ENCODE assay signal across 8 cellular contexts in the genomic region with DNA sequence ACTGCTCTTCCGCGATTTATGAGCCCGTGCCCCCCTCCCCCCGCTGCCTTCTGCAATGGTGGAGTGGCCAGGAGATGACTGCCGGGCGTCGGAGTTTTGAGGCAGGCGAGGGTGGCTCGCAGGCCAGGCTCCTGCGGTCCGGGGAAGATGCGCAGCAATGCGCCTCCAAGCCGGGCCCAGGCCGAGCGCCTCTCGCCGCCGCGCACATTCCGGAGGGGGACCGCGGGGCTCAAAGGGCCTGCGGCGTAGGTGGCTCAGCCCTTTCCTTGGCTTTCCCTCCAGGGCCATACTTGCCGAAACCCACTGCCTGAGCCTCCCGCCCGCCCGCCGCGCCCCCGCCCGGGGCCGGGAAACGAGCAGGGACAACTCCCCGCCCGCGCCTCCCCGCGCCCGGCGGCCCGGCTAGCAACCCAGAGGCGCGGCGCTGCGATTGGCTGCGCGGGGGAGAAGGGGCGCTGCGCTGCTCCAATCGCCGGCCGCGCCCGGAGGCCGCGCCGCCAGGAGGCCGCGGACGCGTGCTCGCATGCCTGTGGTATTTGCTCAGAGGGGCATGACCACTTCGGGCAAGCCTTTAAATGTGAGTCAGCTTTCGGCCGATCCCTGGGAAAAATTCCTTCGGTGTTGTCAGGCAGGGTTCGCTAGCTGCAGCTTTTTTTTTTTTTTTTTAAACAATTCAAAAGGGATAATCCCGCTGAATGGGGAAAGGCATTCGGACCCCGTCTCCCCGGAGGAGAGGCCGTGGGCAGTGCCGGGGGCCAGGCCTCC.
DNase-seq lines count a peak whose midpoint lies in the region; ATAC-seq and TF ChIP-seq lines count a peak whose summit lies in the region.

No MANE protein-coding gene starts in this region.

- no peaks in the 10 kb centered on the region for H3K9me3 Mint-ChIP-seq in activated T-cell treated with anti-CD3 and anti-CD28 coated beads, Interleukin-2, amount 50 U/mL, for 72 hours

- no peaks in the 10 kb centered on the region for H3K36me3 ChIP-seq in HCT116 (ENCODE audit: control insufficient read depth in 1 of 2, insufficient read depth in 2 of 2, low read length in 2 of 2)
- no peaks in the 10 kb centered on the region for H3K36me3 ChIP-seq in esophagus muscularis mucosa
- no peaks in the 10 kb centered on the region for H3K36me3 ChIP-seq in mucosa of stomach (ENCODE audit: control insufficient read depth, insufficient read depth, low read length)

- RAD21 ChIA-PET in HCT116 (lab: Charles Lee; ENCODE audit: low non-redundant PET in 1 of 2, low total read pairs in 2 of 2, uncharacterized antibody in 2 of 2, unreplicated experiment in 2 of 2): interaction anchor here (0.5 to 1.1 kb wide), 3 partner anchors 142 to 246 kb away, joined by 3 to 5 read pairs (median 4); no protein-coding TSS in a partner anchor

- H3K4me3 ChIP-seq in HCT116 (replicated peaks in 1 of 2; ENCODE audit: low read depth in 1 of 2, low read length in 2 of 2) (peak overlapping the region; percentile 11 to 35), esophagus muscularis mucosa (peak overlapping the region; percentile 60 to 66 (median 63)), mucosa of stomach (ENCODE audit: low read length) (no peak overlapping the region)

- H3K9me3 ChIP-seq in HCT116 (ENCODE audit: control insufficient read depth in 1 of 2, insufficient read depth in 1 of 2, low read depth in 1 of 2, low read length in 2 of 2) (no peaks in the 10 kb centered on the region), esophagus muscularis mucosa (no peaks in the 10 kb centered on the region), mucosa of stomach (ENCODE audit: control insufficient read depth, low read length) (no peaks in the 10 kb centered on the region)

- peak overlapping the region; percentile 74 to 78 for H3K4me3 Mint-ChIP-seq in activated T-cell treated with anti-CD3 and anti-CD28 coated beads, Interleukin-2, amount 50 U/mL, for 72 hours

- no peak for TF ChIP-seq RAD21 in HCT116 (IDR thresholded peaks at IDR 0.05; ENCODE audit: low read depth)

- intact Hi-C loops in HCT116 (cut with micrococcal nuclease) (no loop called here), esophagus muscularis mucosa (cut with DNase I) (loop anchor here (2.0 kb wide), 1 partner anchor 246 kb away; no protein-coding TSS in a partner anchor)

- H3K4me1 Mint-ChIP-seq in activated T-cell treated with anti-CD3 and anti-CD28 coated beads, Interleukin-2, amount 50 U/mL, for 72 hours (ENCODE audit: low read depth): peaks cover 44% of the 10 kb centered on the region

- H3K27me3 ChIP-seq in HCT116 (ENCODE audit: insufficient read depth, low read length): peaks cover 47% of the 10 kb centered on the region
- no peaks in the 10 kb centered on the region for H3K27me3 ChIP-seq in esophagus muscularis mucosa
- no peaks in the 10 kb centered on the region for H3K27me3 ChIP-seq in mucosa of stomach (ENCODE audit: control insufficient read depth, insufficient read depth, low read length)

- no peak for TF ChIP-seq CTCF in HCT116 (IDR thresholded peaks at IDR 0.05 in 2 of 3, conservative IDR thresholded peaks at IDR 0.05 in 1 of 3; ENCODE audit: borderline replicate concordance in 1 of 3, insufficient read depth in 1 of 3, low read depth in 2 of 3, low read length in 2 of 3)
- no peak for TF ChIP-seq CTCF in esophagus muscularis mucosa (IDR thresholded peaks at IDR 0.05)

- no peak for TF ChIP-seq EP300 in esophagus muscularis mucosa (IDR thresholded peaks at IDR 0.05)

- no peaks in the 10 kb centered on the region for H3K27me3 Mint-ChIP-seq in activated T-cell treated with anti-CD3 and anti-CD28 coated beads, Interleukin-2, amount 50 U/mL, for 72 hours (ENCODE audit: low read depth)

- DNase-seq in DMS 273 treated with DMSO at 0.1 percent for 48 hours (lab: John Stamatoyannopoulos, UW): peak; percentile 15
- peak; percentile 86 for DNase-seq in HCT116 (ENCODE audit: low read depth, low spot score)
- peak; percentile 6 for DNase-seq in NCI-H524 treated with DMSO at 0.1 percent for 48 hours (lab: John Stamatoyannopoulos, UW)
- DNase-seq in activated T-cell treated with anti-CD3 and anti-CD28 coated beads, Interleukin-2, amount 50 U/mL, for 72 hours: peak; percentile 82 to 84
- peak; percentile 96 for DNase-seq in esophagus muscularis mucosa (ENCODE audit: extremely low spot score)
- DNase-seq in stimulated activated CD8-positive, alpha-beta memory T cell treated with anti-CD3 and anti-CD28 coated beads, Interleukin-2, amount 100 ng/mL, for 48 hours (ENCODE audit: low read depth in 2 of 2): peak; percentile 64 to 74

- no peaks in the 10 kb centered on the region for H4K20me1 ChIP-seq in HCT116 (ENCODE audit: insufficient read depth)

- CTCF ChIA-PET in HCT116 (lab: Charles Lee): interaction anchor here (0.9 to 3.5 kb wide), 5 partner anchors 37 to 732 kb away, joined by 3 to 12 read pairs (median 3); no protein-coding TSS in a partner anchor

- no peak overlapping the region for H3K27ac Mint-ChIP-seq in activated T-cell treated with anti-CD3 and anti-CD28 coated beads, Interleukin-2, amount 50 U/mL, for 72 hours

- POLR2A ChIA-PET in HCT116 (lab: Charles Lee): no interaction called here

- no TSS peak for BruUV-seq in HCT116 (replicated peaks; lab: Mats Ljungman, UMichigan)

- under 1% methylated on average over 15 of the region's 75 CpGs for WGBS in esophagus muscularis mucosa

- H3K36me3 Mint-ChIP-seq in activated T-cell treated with anti-CD3 and anti-CD28 coated beads, Interleukin-2, amount 50 U/mL, for 72 hours (ENCODE audit: insufficient read depth in 2 of 2): no peaks in the 10 kb centered on the region

- no peaks in the 10 kb centered on the region for H3K79me2 ChIP-seq in HCT116 (ENCODE audit: insufficient read depth, low read length)

- H3K9me2 ChIP-seq in HCT116 (ENCODE audit: insufficient read depth): no peaks in the 10 kb centered on the region

- peaks cover 6 to 20% of the 10 kb centered on the region in 2 experiments for H3K4me1 ChIP-seq in HCT116 (ENCODE audit: control insufficient read depth in 1 of 2, insufficient read depth in 2 of 2, low read length in 2 of 2)
- peaks cover 5 to 19% (median 14%) of the 10 kb centered on the region in 4 donors for H3K4me1 ChIP-seq in esophagus muscularis mucosa
- peaks cover 17% of the 10 kb centered on the region for H3K4me1 ChIP-seq in mucosa of stomach (ENCODE audit: control insufficient read depth, insufficient read depth, low read length)

- peak overlapping the region; percentile 76 for H3K4me2 ChIP-seq in HCT116 (ENCODE audit: low read length)

- peak overlapping the region; percentile 36; the same call in 1 of the 2 replicates for H3K9ac ChIP-seq in HCT116 (ENCODE audit: low read length)
- peak overlapping the region; percentile 46 for H3K9ac ChIP-seq in mucosa of stomach (ENCODE audit: low read length)

- TF ChIP-seq POLR2A in HCT116 (IDR thresholded peaks at IDR 0.05; ENCODE audit: borderline replicate concordance, extremely low read depth, insufficient read depth, insufficient read length) (no peak), esophagus muscularis mucosa (IDR thresholded peaks at IDR 0.05; ENCODE audit: low read depth) (peak; percentile 54)

- H2AFZ ChIP-seq in HCT116 (ENCODE audit: low read depth, low read length, poor library complexity, severe bottlenecking): no peak overlapping the region

- ATAC-seq in HCT116 (peak; percentile 99), GM21786 (IDR thresholded peaks at IDR 0.05; ENCODE audit: unreplicated experiment) (no peak)
- peak; percentile 96 for ATAC-seq in activated T-cell treated with anti-CD3 and anti-CD28 coated beads, Interleukin-2, amount 50 U/mL, for 72 hours (replicated peaks in 1 of 2)

- no peak overlapping the region for H3K27ac ChIP-seq in HCT116 (ENCODE audit: low read depth, low read length)
- H3K27ac ChIP-seq in esophagus muscularis mucosa (replicated peaks in 1 of 4): peak overlapping the region; percentile 84 to 91 (median 90)

TF ChIP-seq in HCT116, 20 proteins besides CTCF, POLR2A, EP300 and RAD21:
- TF ChIP-seq ZFX (IDR thresholded peaks at IDR 0.05): peak; percentile 19; the same call in 1 of the 2 replicates
- no peak for TF ChIP-seq YY1 (IDR thresholded peaks at IDR 0.05; ENCODE audit: extremely low read depth, insufficient replicate concordance, low read depth, low read length)
- TF ChIP-seq JUND (IDR thresholded peaks at IDR 0.05): peak; percentile 65
- TF ChIP-seq POLR2AphosphoS5 (IDR thresholded peaks at IDR 0.05; ENCODE audit: low read depth, low read length): peak; percentile 48; the same call in 1 of the 2 replicates
- TF ChIP-seq, protein P1, sequence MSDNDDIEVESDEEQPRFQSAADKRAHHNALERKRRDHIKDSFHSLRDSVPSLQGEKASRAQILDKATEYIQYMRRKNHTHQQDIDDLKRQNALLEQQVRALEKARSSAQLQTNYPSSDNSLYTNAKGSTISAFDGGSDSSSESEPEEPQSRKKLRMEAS (IDR thresholded peaks at IDR 0.05): peak; percentile 86
- TF ChIP-seq SP1 (IDR thresholded peaks at IDR 0.05; ENCODE audit: low read depth): peak; percentile 50
- no peak for TF ChIP-seq CEBPB (IDR thresholded peaks at IDR 0.05; ENCODE audit: low read depth)
- no peak for TF ChIP-seq ELF1 (IDR thresholded peaks at IDR 0.05; ENCODE audit: borderline replicate concordance, low read depth)
- peak; percentile 55 for TF ChIP-seq FOSL1 (IDR thresholded peaks at IDR 0.05; ENCODE audit: low read depth)
- TF ChIP-seq TCF7L2 (IDR thresholded peaks at IDR 0.05; ENCODE audit: borderline replicate concordance, extremely low read depth, insufficient read depth, insufficient read length): peak; percentile 39
TF ChIP-seq in HCT116: peak in this region for 7.

Comparison
In these comparisons a context has a peak if more than half of its experiments do, and no peak if none do; other contexts are left out.
1. DNase-seq: peak in every context shown above with its lines; median percentile 96 in esophagus muscularis mucosa; 86 in HCT116; 83 in activated T-cell treated with anti-CD3 and anti-CD28 coated beads, Interleukin-2, amount 50 U/mL, for 72 hours; 69 in stimulated activated CD8-positive, alpha-beta memory T cell treated with anti-CD3 and anti-CD28 coated beads, Interleukin-2, amount 100 ng/mL, for 48 hours; 15 in DMS 273 treated with DMSO at 0.1 percent for 48 hours; 6 in NCI-H524 treated with DMSO at 0.1 percent for 48 hours.